ENCODE assay signal across 1 cellular context in the genomic region with DNA sequence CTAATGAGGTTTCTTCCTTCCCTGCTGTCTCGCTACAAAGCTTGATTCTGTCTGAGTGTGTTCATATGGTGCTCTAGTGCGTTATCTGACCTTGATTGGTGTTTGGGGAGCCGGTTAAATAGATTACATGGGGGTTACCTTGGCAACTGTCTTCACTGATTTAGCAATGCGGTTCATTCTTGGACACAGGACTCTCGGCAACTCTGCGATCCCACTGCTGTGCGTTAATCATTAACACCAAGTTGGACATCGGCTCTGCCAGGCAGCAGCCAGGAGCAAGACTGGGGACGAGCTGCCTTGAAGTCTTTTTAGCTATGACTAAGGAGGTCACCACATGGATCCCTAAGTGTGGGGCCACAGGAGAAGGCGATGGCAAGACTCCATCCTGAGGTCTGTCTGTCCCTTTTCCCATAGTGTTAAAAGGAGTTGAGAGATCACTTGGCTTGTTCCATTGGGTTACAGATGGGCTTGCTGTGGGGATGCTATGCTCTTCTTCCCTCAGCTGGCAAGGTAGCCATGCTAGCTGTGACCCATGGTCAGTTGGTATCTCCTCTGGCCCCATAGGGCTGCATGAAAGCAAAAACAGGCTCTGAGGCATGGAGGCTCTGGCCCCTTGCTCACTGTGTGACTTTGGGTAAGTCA.
TF ChIP-seq lines count a peak whose summit lies in the region.

No MANE protein-coding gene starts in this region.

TF ChIP-seq in GM23338, 12 proteins besides CTCF, POLR2A, EP300 and RAD21 (continued from another document):
- TF ChIP-seq, protein P1, sequence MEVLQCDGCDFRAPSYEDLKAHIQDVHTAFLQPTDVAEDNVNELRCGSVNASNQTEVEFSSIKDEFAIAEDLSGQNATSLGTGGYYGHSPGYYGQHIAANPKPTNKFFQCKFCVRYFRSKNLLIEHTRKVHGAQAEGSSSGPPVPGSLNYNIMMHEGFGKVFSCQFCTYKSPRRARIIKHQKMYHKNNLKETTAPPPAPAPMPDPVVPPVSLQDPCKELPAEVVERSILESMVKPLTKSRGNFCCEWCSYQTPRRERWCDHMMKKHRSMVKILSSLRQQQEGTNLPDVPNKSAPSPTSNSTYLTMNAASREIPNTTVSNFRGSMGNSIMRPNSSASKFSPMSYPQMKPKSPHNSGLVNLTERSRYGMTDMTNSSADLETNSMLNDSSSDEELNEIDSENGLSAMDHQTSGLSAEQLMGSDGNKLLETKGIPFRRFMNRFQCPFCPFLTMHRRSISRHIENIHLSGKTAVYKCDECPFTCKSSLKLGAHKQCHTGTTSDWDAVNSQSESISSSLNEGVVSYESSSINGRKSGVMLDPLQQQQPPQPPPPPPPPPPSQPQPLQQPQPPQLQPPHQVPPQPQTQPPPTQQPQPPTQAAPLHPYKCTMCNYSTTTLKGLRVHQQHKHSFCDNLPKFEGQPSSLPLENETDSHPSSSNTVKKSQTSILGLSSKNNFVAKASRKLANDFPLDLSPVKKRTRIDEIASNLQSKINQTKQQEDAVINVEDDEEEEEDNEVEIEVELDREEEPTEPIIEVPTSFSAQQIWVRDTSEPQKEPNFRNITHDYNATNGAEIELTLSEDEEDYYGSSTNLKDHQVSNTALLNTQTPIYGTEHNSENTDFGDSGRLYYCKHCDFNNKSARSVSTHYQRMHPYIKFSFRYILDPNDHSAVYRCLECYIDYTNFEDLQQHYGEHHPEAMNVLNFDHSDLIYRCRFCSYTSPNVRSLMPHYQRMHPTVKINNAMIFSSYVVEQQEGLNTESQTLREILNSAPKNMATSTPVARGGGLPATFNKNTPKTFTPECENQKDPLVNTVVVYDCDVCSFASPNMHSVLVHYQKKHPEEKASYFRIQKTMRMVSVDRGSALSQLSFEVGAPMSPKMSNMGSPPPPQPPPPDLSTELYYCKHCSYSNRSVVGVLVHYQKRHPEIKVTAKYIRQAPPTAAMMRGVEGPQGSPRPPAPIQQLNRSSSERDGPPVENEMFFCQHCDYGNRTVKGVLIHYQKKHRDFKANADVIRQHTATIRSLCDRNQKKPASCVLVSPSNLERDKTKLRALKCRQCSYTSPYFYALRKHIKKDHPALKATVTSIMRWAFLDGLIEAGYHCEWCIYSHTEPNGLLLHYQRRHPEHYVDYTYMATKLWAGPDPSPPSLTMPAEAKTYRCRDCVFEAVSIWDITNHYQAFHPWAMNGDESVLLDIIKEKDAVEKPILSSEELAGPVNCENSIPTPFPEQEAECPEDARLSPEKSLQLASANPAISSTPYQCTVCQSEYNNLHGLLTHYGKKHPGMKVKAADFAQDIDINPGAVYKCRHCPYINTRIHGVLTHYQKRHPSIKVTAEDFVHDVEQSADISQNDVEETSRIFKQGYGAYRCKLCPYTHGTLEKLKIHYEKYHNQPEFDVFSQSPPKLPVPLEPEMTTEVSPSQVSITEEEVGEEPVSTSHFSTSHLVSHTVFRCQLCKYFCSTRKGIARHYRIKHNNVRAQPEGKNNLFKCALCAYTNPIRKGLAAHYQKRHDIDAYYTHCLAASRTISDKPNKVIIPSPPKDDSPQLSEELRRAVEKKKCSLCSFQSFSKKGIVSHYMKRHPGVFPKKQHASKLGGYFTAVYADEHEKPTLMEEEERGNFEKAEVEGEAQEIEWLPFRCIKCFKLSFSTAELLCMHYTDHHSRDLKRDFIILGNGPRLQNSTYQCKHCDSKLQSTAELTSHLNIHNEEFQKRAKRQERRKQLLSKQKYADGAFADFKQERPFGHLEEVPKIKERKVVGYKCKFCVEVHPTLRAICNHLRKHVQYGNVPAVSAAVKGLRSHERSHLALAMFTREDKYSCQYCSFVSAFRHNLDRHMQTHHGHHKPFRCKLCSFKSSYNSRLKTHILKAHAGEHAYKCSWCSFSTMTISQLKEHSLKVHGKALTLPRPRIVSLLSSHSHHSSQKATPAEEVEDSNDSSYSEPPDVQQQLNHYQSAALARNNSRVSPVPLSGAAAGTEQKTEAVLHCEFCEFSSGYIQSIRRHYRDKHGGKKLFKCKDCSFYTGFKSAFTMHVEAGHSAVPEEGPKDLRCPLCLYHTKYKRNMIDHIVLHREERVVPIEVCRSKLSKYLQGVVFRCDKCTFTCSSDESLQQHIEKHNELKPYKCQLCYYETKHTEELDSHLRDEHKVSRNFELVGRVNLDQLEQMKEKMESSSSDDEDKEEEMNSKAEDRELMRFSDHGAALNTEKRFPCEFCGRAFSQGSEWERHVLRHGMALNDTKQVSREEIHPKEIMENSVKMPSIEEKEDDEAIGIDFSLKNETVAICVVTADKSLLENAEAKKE (CRISPR knock-in tag; IDR thresholded peaks at IDR 0.05): no peak
